Comparison of ENCODE assay signal across 8 cellular contexts in the genomic region with DNA sequence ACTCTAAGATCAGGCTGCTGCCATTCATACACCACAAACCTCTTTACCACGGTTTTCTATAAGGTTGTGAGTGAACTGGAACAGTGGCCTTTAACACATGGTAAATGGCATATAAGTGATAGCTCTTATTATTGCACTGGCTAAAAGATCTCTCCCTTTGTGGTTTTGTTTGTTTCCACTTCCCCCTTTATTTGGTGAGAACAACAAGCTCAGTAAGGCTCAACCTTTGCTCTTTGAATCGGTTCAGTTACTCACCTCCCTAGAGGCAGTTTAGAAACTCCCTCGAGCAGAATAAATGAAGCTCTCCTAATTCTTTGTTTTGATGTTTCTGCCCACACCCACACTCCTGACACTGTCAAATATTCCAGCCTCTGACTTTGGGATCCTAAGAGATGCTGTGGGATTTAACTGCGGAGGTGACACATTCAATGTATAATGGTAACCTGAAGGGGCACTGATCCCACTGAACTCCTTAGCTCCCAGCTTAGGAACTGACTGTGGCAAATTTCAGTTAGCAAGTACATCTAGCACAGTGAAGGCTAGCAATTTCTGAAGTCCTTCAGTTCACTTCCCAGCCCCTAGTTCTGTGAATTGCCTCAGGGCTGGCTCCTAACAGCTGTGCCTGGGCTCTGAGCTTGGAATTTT. TPM values are rescaled to one million over a fixed set of nuclear protein-coding genes. Genes with fewer than 3 reads are reported as not detected.
DNase-seq lines count a peak whose midpoint lies in the region; ATAC-seq and TF ChIP-seq lines count a peak whose summit lies in the region.

No MANE protein-coding gene starts in this region.

- H3F3A ChIP-seq in PC-9 (ENCODE audit: insufficient read depth, low read depth) = peaks cover 21% of the 10 kb centered on the region

- peaks cover 25% of the 10 kb centered on the region for H3K4me1 ChIP-seq in PC-9 (replicated peaks; ENCODE audit: insufficient read depth)

- POLR2A ChIA-PET in PC-9 (lab: Charles Lee; ENCODE audit: unreplicated experiment) = interaction anchor here (1.2 kb wide), 1 partner anchor 9 kb away, joined by 6 read pairs; no protein-coding TSS in a partner anchor

- CTCF ChIA-PET in PC-9 (lab: Charles Lee) = interaction anchor here (0.5 kb wide), 1 partner anchor 1552 kb away, joined by 8 read pairs; no protein-coding TSS in a partner anchor

- H3K9me3 ChIP-seq in PC-9 (ENCODE audit: insufficient read depth, low read depth) = no peaks in the 10 kb centered on the region; the same call in 1 of the 2 replicates

- no peak overlapping the region for H3K4me3 ChIP-seq in PC-9

- DNase-seq in NCI-H1417 (lab: John Stamatoyannopoulos, UW) = peak in 2 of 3 experiments; percentile 26 to 29
- DNase-seq in NCI-H1417 treated with DMSO at 0.1 percent for 48 hours (lab: John Stamatoyannopoulos, UW) = no peak
- peak in 1 of 2 experiments; percentile 86 for DNase-seq in PC-9
- peak; percentile 87 for DNase-seq in renal cortical epithelial cell (ENCODE audit: low read depth)
- no peak for DNase-seq in hippocampal formation (lab: John Stamatoyannopoulos, UW)
- DNase-seq in activated CD4-positive, alpha-beta T cell treated with anti-CD3 and anti-CD28 coated beads for 48 hours = no peak
- no peak for DNase-seq in activated T-cell treated with anti-CD3 and anti-CD28 coated beads, Interleukin-2, amount 50 U/mL, for 1 hour

- intact Hi-C loops in PC-9 (cut with micrococcal nuclease; ENCODE audit: unreplicated experiment) = no loop called here

- H3K9me2 ChIP-seq in PC-9 (ENCODE audit: insufficient read depth) = no peaks in the 10 kb centered on the region

- H3K4me2 ChIP-seq in PC-9 = peak overlapping the region; percentile 55

- H3K36me3 ChIP-seq in PC-9 (ENCODE audit: low read depth) = no peaks in the 10 kb centered on the region

- no peaks in the 10 kb centered on the region for H3K79me2 ChIP-seq in PC-9 (ENCODE audit: low read depth)

- H4K20me1 ChIP-seq in PC-9 (ENCODE audit: insufficient read depth) = no peaks in the 10 kb centered on the region

- peak; percentile 95 for ATAC-seq in HG03039 (IDR thresholded peaks at IDR 0.05; ENCODE audit: unreplicated experiment)

- peak overlapping the region; percentile 64 for H3K27ac ChIP-seq in PC-9

- no peak overlapping the region for H2AFZ ChIP-seq in PC-9

- BruUV-seq in PC-9 (replicated peaks; lab: Mats Ljungman, UMichigan) = no TSS peak

- no peaks in the 10 kb centered on the region for H3K27me3 ChIP-seq in PC-9 (ENCODE audit: insufficient read depth, low read depth)

- no peak for TF ChIP-seq CTCF in PC-9 (conservative IDR thresholded peaks at IDR 0.05)

RNA-seq across cellular contexts. Expression of a gene that starts 22.5 kb away (rescaled TPM):
- total RNA-seq in PC-9 (2021) (164 and 176 TPM in 2 replicates), renal cortical epithelial cell (90.6 and 140 TPM in 2 replicates)

Comparison
In these comparisons a context has a peak if more than half of its experiments do, and no peak if none do; other contexts are left out.
1. DNase-seq: peak in NCI-H1417 (2 of 3) and renal cortical epithelial cell (single experiment); none in NCI-H1417 treated with DMSO at 0.1 percent for 48 hours (single experiment), hippocampal formation (0 of 2), activated CD4-positive, alpha-beta T cell treated with anti-CD3 and anti-CD28 coated beads for 48 hours (single experiment) and activated T-cell treated with anti-CD3 and anti-CD28 coated beads, Interleukin-2, amount 50 U/mL, for 1 hour (single experiment).